Comparison of ENCODE assay signal across 5 cellular contexts in the genomic region with DNA sequence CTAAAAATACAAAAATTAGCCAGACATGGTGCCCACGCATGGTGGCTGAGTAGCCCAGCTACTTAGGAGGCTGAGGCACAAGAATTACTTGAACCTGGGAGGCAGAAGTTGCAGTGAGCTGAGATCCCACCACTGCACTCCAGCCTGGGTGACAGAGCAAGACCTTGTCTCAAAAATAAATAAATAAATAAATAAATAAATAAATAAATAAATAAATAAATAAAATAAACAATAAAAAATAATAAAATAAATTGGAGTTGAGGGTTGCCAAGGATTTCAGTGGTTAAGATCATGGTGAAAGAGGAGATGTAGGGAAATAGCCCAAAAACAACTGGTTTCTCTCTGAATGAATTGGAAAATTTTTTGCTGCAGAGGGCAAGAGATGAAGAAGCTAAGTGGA. TPM values are rescaled to one million over a fixed set of nuclear protein-coding genes. Genes with fewer than 3 reads are reported as not detected.
"Had no signal": no experiment of that assay in that cellular context is flagged by ENCODE, and none has a peak within 500 bp of the region (broad histone marks: within the 10 kb centered on the region; RNA-seq: fewer than 3 reads in every experiment).

No MANE protein-coding gene starts in this region.

RNA-seq across cellular contexts. Expression of a gene that starts 25.7 kb away (rescaled TPM):
- total RNA-seq: HepG2, HT-29, HT1080, IMR-90, K562 had no signal
- polyA plus RNA-seq: HepG2, IMR-90, K562 had no signal
